ENCODE assay signal across 8 cellular contexts in the genomic region with DNA sequence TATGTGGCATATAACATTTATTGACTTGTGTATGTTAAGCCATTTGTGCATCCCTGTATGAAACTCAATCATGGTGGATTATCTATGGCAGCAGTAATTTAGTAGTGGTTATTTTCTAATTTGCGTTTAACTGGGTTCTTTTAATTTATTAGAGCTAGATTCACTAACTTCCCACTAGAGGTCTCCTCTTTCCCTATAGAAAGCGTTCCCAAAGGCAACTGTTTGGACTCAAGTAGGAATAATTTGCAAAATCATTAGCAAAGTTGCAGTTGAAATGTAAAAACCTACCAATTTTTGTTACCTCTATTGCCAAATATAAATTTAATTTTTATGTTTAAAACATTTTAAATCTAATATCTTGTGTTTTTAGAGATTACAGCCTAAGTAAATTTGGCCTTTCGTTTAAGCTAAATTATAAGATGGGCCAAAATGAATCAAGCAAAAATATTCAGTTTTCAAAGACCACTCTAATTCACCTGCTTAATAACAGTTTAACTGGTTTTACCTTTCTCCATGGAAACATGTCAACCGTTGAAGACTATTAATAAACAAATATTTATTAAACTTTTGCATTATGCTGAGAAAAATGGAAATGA. TPM values are rescaled to one million over a fixed set of nuclear protein-coding genes. Genes with fewer than 3 reads are reported as not detected.
DNase-seq lines count a peak whose midpoint lies in the region; ATAC-seq and TF ChIP-seq lines count a peak whose summit lies in the region.

No MANE protein-coding gene starts in this region.

- H3K4me3 ChIP-seq in Loucy (ENCODE audit: low read length, poor library complexity, severe bottlenecking) (no peak overlapping the region), mesenchymal stem cell (ENCODE audit: insufficient read depth in 1 of 2, low read depth in 1 of 2, low read length in 2 of 2) (no peak overlapping the region)

- H2AK5ac ChIP-seq in mesenchymal stem cell (ENCODE audit: low read length, severe bottlenecking), result no peak overlapping the region

- H2BK5ac ChIP-seq in mesenchymal stem cell (ENCODE audit: low read depth, low read length, poor library complexity, severe bottlenecking), result no peak overlapping the region

- CTCF ChIA-PET in Calu3 (lab: Charles Lee), result interaction anchor here (0.6 to 1.0 kb wide), 6 partner anchors 14 to 460 kb away, joined by 3 to 7 read pairs (median 4); partner anchors contain the start of gene CDKL1

- DNase-seq in Calu3 (no peak), mesenchymal stem cell (peak; percentile 56), HUDEP-2 (lab: John Stamatoyannopoulos, UW; ENCODE audit: unreplicated experiment in 76 of 76) (no peak), SKM-1 treated with dmso at 0.1 percent for 144 hours (lab: John Stamatoyannopoulos, UW; ENCODE audit: unreplicated experiment) (no peak)
- DNase-seq in stimulated activated CD8-positive, alpha-beta memory T cell treated with anti-CD3 and anti-CD28 coated beads, Interleukin-4, amount 100 ng/mL, for 48 hours, result no peak

- H3K4me1 Mint-ChIP-seq in Calu3 (ENCODE audit: low read depth, unreplicated experiment) (peaks cover 14% of the 10 kb centered on the region), brain (peaks cover 47% of the 10 kb centered on the region)

- no peaks in the 10 kb centered on the region for H4K20me1 ChIP-seq in Loucy (ENCODE audit: insufficient read depth, low read length, poor library complexity, severe bottlenecking)

- no peak overlapping the region for H3K4ac ChIP-seq in mesenchymal stem cell (ENCODE audit: low read depth in 1 of 2, low read length in 2 of 2)

- ATAC-seq in HG03159 (IDR thresholded peaks at IDR 0.05; ENCODE audit: unreplicated experiment), result no peak

- peaks cover 16% of the 10 kb centered on the region for H3K79me1 ChIP-seq in mesenchymal stem cell (replicated peaks; ENCODE audit: low read length, poor library complexity, severe bottlenecking)

- H3K27me3 ChIP-seq in Loucy (ENCODE audit: insufficient read depth, low read length, poor library complexity, severe bottlenecking) (no peaks in the 10 kb centered on the region), mesenchymal stem cell (ENCODE audit: control insufficient read depth in 1 of 2, insufficient read depth in 1 of 2, low read length in 2 of 2) (no peaks in the 10 kb centered on the region)

- no peak overlapping the region for H2AFZ ChIP-seq in Loucy (ENCODE audit: low read length)
- no peak overlapping the region for H2AFZ ChIP-seq in mesenchymal stem cell (ENCODE audit: low read depth, low read length)

- no peak overlapping the region for H3K18ac ChIP-seq in mesenchymal stem cell (ENCODE audit: low read depth in 1 of 2, low read length in 2 of 2)

- no peak overlapping the region for H3K4me2 ChIP-seq in Loucy (ENCODE audit: low read depth, low read length, poor library complexity, severe bottlenecking)
- H3K4me2 ChIP-seq in mesenchymal stem cell (ENCODE audit: low read length, poor library complexity, severe bottlenecking), result no peak overlapping the region

- H3K23ac ChIP-seq in mesenchymal stem cell (ENCODE audit: low read length in 2 of 2), result no peak overlapping the region

- H4K91ac ChIP-seq in mesenchymal stem cell (ENCODE audit: low read length), result no peak overlapping the region

- no peaks in the 10 kb centered on the region for H3K36me3 Mint-ChIP-seq in Calu3 (ENCODE audit: insufficient read depth, unreplicated experiment)
- peaks cover 39% of the 10 kb centered on the region for H3K36me3 Mint-ChIP-seq in brain

- H3K27ac Mint-ChIP-seq in Calu3 (ENCODE audit: unreplicated experiment) (no peak overlapping the region), brain (peak overlapping the region in 4 of 5 experiments; percentile 9 to 75 (median 60))

- H3K27me3 Mint-ChIP-seq in Calu3 (ENCODE audit: unreplicated experiment), result no peaks in the 10 kb centered on the region
- H3K27me3 Mint-ChIP-seq in brain, result no peaks in the 10 kb centered on the region

- peak overlapping the region; percentile 9 for H3K9ac ChIP-seq in Loucy (ENCODE audit: low read depth, low read length, poor library complexity, severe bottlenecking)
- no peak overlapping the region for H3K9ac ChIP-seq in mesenchymal stem cell (ENCODE audit: low read length)

- intact Hi-C loops in Calu3 (cut with micrococcal nuclease; ENCODE audit: unreplicated experiment), result loop anchor here (1.0 kb wide), 1 partner anchor 215 kb away; no protein-coding TSS in a partner anchor

- no peaks in the 10 kb centered on the region for H3F3A ChIP-seq in Loucy (ENCODE audit: low read depth)

- peaks cover 21% of the 10 kb centered on the region for H3K79me2 ChIP-seq in Loucy (ENCODE audit: insufficient read depth, low read length)

- no peaks in the 10 kb centered on the region for H3K9me3 Mint-ChIP-seq in Calu3 (ENCODE audit: low read depth, unreplicated experiment)
- peaks cover 3 to 21% (median 13%) of the 10 kb centered on the region in 5 experiments for H3K9me3 Mint-ChIP-seq in brain

- H3K36me3 ChIP-seq in Loucy (ENCODE audit: insufficient read depth, low read length) (peaks cover 4% of the 10 kb centered on the region; the same call in 1 of the 2 replicates), mesenchymal stem cell (ENCODE audit: control insufficient read depth in 1 of 2, insufficient read depth in 2 of 2, low read depth in 1 of 2, low read length in 2 of 2) (peaks cover 3% of the 10 kb centered on the region in 2 experiments)

- H3K27ac ChIP-seq in mesenchymal stem cell (ENCODE audit: low read length, poor library complexity, severe bottlenecking), result no peak overlapping the region

- H3K4me1 ChIP-seq in Loucy (ENCODE audit: insufficient read depth, low read length, poor library complexity, severe bottlenecking) (peaks cover 14% of the 10 kb centered on the region), mesenchymal stem cell (ENCODE audit: control insufficient read depth, insufficient read depth, low read depth, low read length) (peaks cover 1% of the 10 kb centered on the region)

- no peak overlapping the region for H2BK15ac ChIP-seq in mesenchymal stem cell (ENCODE audit: low read depth, poor library complexity, severe bottlenecking)

- no TSS peak for BruUV-seq in Calu3 (replicated peaks; lab: Mats Ljungman, UMichigan)

- peak; percentile 21 for TF ChIP-seq CTCF in Calu3 (IDR thresholded peaks at IDR 0.05; ENCODE audit: unreplicated experiment)
- peak; percentile 73 for TF ChIP-seq CTCF in Loucy (conservative IDR thresholded peaks at IDR 0.05; ENCODE audit: low read length)
- peak; percentile 60 to 74 for TF ChIP-seq CTCF in brain (conservative IDR thresholded peaks at IDR 0.05)

- H2BK12ac ChIP-seq in mesenchymal stem cell (ENCODE audit: low read length in 2 of 2), result no peak overlapping the region

- H3K4me3 Mint-ChIP-seq in Calu3 (ENCODE audit: low read depth, unreplicated experiment) (no peak overlapping the region), brain (peak overlapping the region in 1 of 5 experiments; percentile 47)

- peaks cover 8% of the 10 kb centered on the region; the same call in 1 of the 2 replicates for H3K9me3 ChIP-seq in Loucy (ENCODE audit: insufficient read depth, low read depth, low read length)
- no peaks in the 10 kb centered on the region for H3K9me3 ChIP-seq in mesenchymal stem cell (ENCODE audit: control insufficient read depth, low read length)

- WGBS in mesenchymal stem cell, result 100% methylated on average over 1 of the region's 4 CpGs

- no peaks in the 10 kb centered on the region for H3K9me2 ChIP-seq in Loucy (replicated peaks; ENCODE audit: low read depth, low read length)

- no peak overlapping the region for H4K8ac ChIP-seq in mesenchymal stem cell (ENCODE audit: low read length)

- no peak overlapping the region for H2BK120ac ChIP-seq in mesenchymal stem cell (ENCODE audit: low read depth, low read length)

- H3K14ac ChIP-seq in mesenchymal stem cell (ENCODE audit: low read length in 2 of 2), result no peak overlapping the region

RNA-seq across cellular contexts. Expression of gene DMAC2L, which starts 6.0 kb away (rescaled TPM):
- total RNA-seq in Calu3 (2022), result 21.2 and 22.1 TPM in 2 replicates
- 20.5 TPM for polyA plus RNA-seq in brain (ENCODE audit: insufficient read depth, low read depth, low replicate concordance)
- 6.5 TPM for polyA plus RNA-seq in mesenchymal stem cell (2013, experiment 1 of 2)
- polyA plus RNA-seq in mesenchymal stem cell (2013, experiment 2 of 2), result 7.1 TPM

RNA-seq across cellular contexts. Expression of gene L2HGDH, which starts 6.1 kb away (rescaled TPM):
- total RNA-seq in Calu3 (2022), result 13.9 and 15.8 TPM in 2 replicates
- 5.8 TPM for polyA plus RNA-seq in brain (ENCODE audit: insufficient read depth, low read depth, low replicate concordance)
- 2.1 TPM for polyA plus RNA-seq in mesenchymal stem cell (2013, experiment 1 of 2)
- 2.5 TPM for polyA plus RNA-seq in mesenchymal stem cell (2013, experiment 2 of 2)

Comparison
In these comparisons a context has a peak if more than half of its experiments do, and no peak if none do; other contexts are left out.
1. CTCF ChIP-seq: peak in every context shown above with its lines; median percentile 73 in Loucy; 67 in brain; 21 in Calu3.